8 cellular contexts compared by ENCODE assay signal in the genomic region with DNA sequence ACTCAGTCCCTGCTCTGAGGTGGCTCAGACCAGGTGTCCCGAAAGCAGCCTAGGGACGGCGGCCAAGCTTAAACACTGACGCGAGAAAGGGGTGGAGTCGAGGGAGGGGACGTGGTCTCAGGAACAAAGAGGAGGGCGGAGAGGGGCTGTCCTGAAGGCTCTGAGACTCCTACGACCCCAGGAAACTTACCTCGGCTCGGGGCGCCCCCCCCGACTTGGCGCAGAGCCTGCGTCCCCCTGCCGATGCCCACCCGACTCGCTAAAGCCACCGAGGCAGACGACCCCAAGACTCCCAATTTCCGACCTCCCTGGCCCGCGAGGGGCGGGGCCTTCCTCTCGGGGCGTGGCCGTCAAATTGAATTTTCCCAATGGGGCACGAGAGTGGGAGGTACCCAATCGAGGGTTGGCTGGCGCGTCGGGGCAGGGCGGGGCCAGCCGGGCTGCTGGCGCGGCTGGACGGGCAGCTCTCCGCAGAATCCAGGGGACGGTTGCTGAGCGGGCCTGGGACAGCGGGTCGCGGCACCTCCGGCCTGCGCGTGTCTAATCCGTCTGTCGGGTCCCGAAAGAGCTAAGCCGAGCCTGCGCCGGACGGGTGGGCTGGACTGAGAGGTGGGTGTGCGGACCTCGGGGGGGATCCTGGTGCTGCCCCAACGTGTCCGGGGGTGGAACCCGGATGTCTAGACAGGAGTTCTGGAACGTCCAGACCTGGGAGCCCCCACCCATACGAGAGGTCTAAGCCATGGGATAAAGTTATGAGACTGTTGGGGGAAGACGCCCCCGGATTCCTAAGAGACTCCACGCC.
DNase-seq lines count a peak whose midpoint lies in the region; ATAC-seq and TF ChIP-seq lines count a peak whose summit lies in the region.

Gene SMTN (plus strand): TSS at position 471 of the 802 bp plus-strand sequence. CDS start 1,941 bp downstream, outside the sequence.

- peak; percentile 64 for ATAC-seq in HG02852 (IDR thresholded peaks at IDR 0.05; ENCODE audit: unreplicated experiment)

- peak within 1 kb of the TSS; percentile 61 for H3K4me3 ChIP-seq in astrocyte of the cerebellum (ENCODE audit: low read depth, low read length)

- DNase-seq in GM13976 (ENCODE audit: low spot score) (peak; percentile 96), NCI-H1694 treated with DMSO at 0.1 percent for 48 hours (lab: John Stamatoyannopoulos, UW) (peak; percentile 84), T-helper 9 cell (peak; percentile 84), astrocyte of the cerebellum (ENCODE audit: low read depth) (peak; percentile 64), hepatic stellate cell (ENCODE audit: low spot score) (peak; percentile 95), retina (peak; percentile 97), GF-D8 (lab: John Stamatoyannopoulos, UW) (no peak)

- in situ Hi-C loops in GM13976 (cut with MboI; ENCODE audit: low sequenced_read_pairs, unreplicated experiment) (no loop called here), astrocyte of the cerebellum (cut with HindIII; ENCODE audit: low sequenced_read_pairs) (no loop called here)

- TF ChIP-seq CTCF in GM13976 (IDR thresholded peaks at IDR 0.05; ENCODE audit: borderline replicate concordance, control extremely low read depth, extremely low read depth, insufficient read depth, missing control alignments) (no peak), astrocyte of the cerebellum (IDR thresholded peaks at IDR 0.05; ENCODE audit: low read depth, low read length, missing control alignments) (no peak)
